ENCODE assay signal across 16 cellular contexts in the genomic region with DNA sequence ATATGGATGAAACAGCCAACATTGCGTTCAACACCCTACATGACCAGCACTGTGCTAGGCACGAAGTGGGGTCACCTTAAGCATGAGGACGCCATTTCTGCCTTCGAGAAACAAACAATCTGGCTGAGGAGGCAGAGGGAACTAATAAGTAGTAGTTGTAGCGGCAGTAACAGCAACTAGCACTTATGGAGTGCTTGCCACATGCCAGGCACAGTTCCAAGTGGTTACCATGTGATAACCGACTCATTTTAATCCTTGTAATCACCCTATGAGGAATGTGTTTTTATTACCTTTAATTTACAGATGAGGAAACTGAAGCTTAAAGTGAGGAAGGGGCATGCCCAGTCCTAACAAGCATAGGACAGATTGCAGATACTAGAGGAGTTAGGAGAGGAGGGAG. TPM values are rescaled to one million over a fixed set of nuclear protein-coding genes. Genes with fewer than 3 reads are reported as not detected.
DNase-seq lines count a peak whose midpoint lies in the region; FAIRE-seq and TF ChIP-seq lines count a peak whose summit lies in the region.
"Had no signal": no experiment of that assay in that cellular context is flagged by ENCODE, and none has a peak within 500 bp of the region (broad histone marks: within the 10 kb centered on the region; RNA-seq: fewer than 3 reads in every experiment).

No MANE protein-coding gene starts in this region.

- no peak overlapping the region for H2BK15ac ChIP-seq in H1 (ENCODE audit: low read length)

- WGBS in H1 (ENCODE audit: extremely low coverage in 1 of 2, insufficient coverage in 1 of 2, insufficient read length in 1 of 2, insufficient replicate concordance in 2 of 2, low coverage in 1 of 2, low lambda C conversion rate in 2 of 2, missing lambda C conversion rate in 1 of 2), 2 experiments, result 89% methylated on average over 6 of the region's 6 CpGs; no CpG with 5 or more reads in 1 of the 2 experiments

- H3K23me2 ChIP-seq in H1 (ENCODE audit: low read depth, low read length), result no peaks in the 10 kb centered on the region

- no peaks in the 10 kb centered on the region for H3K79me1 ChIP-seq in H1 (ENCODE audit: low read depth, low read length)

- POLR2A ChIA-PET in H1 (lab: Charles Lee; ENCODE audit: partially characterized antibody) (no interaction called here), RWPE1 (lab: Yijun Ruan, JAX; ENCODE audit: low non-redundant PET) (no interaction called here)

- H4K5ac ChIP-seq in H1 (ENCODE audit: insufficient read length, low read depth, low read length), result no peak overlapping the region

- no peaks in the 10 kb centered on the region for H3K4me1 ChIP-seq in H1 (replicated peaks in 1 of 4; ENCODE audit: control insufficient read depth in 3 of 4, insufficient read depth in 4 of 4, low read length in 3 of 4)

- no peaks in the 10 kb centered on the region for H3K27me3 ChIP-seq in H1 (replicated peaks in 1 of 4; ENCODE audit: control insufficient read depth in 3 of 4, extremely low read depth in 1 of 4, insufficient read depth in 3 of 4, low read length in 3 of 4)
- H3K27me3 ChIP-seq: suprapubic skin had no signal

- H3K4me2 ChIP-seq in H1 (ENCODE audit: insufficient read depth in 1 of 2, low read depth in 2 of 2, low read length in 2 of 2), result no peak overlapping the region

- peak overlapping the region; percentile 80; the same call in 1 of the 2 replicates for H2BK12ac ChIP-seq in H1 (ENCODE audit: low read depth, low read length)

- no peaks in the 10 kb centered on the region for H3K36me3 ChIP-seq in H1 (ENCODE audit: control insufficient read depth in 2 of 4, insufficient read depth in 4 of 4, low read length in 3 of 4)
- H3K36me3 ChIP-seq: left ventricle myocardium inferior, suprapubic skin had no signal

- no peak overlapping the region for H3K56ac ChIP-seq in H1 (replicated peaks; ENCODE audit: insufficient read length, low read depth, low read length)

- no peak overlapping the region for H3K9ac ChIP-seq in H1 (replicated peaks in 1 of 4; ENCODE audit: extremely low read depth in 1 of 4, low read depth in 3 of 4, low read length in 3 of 4)

- no peaks in the 10 kb centered on the region for H3K79me2 ChIP-seq in H1 (ENCODE audit: control insufficient read depth in 1 of 2, insufficient read depth in 2 of 2, low read length in 2 of 2)

- H2AFZ ChIP-seq in H1 (ENCODE audit: low read length), result no peak overlapping the region

- CTCF ChIA-PET in H1 (lab: Charles Lee; ENCODE audit: partially characterized antibody), result interaction anchor here (0.7 to 1.0 kb wide), 2 partner anchors 14 to 85 kb away, joined by 3 to 4 read pairs; no protein-coding TSS in a partner anchor
- CTCF ChIA-PET in RWPE1 (lab: Yijun Ruan, JAX), result interaction anchor here (1.0 kb wide), 1 partner anchor 9 kb away, joined by 3 read pairs; no protein-coding TSS in a partner anchor

- H3K23ac ChIP-seq in H1 (ENCODE audit: insufficient read length), result no peak overlapping the region

- no peak overlapping the region for H4K8ac ChIP-seq in H1 (ENCODE audit: extremely low read depth, insufficient read depth, low read length)

- FAIRE-seq in H1 (lab: Jason Lieb, UNC), result no peak

- H3K4ac ChIP-seq in H1 (replicated peaks; ENCODE audit: insufficient read length, low read depth, low read length), result no peak overlapping the region

- H3K14ac ChIP-seq in H1 (ENCODE audit: insufficient read length), result no peak overlapping the region

- H3K4me3 ChIP-seq in H1 (ENCODE audit: extremely low read depth in 1 of 4, insufficient read depth in 2 of 4, low read depth in 3 of 4, low read length in 4 of 4) (no peak overlapping the region), retinal pigment epithelial cell (ENCODE audit: low read length) (no peak overlapping the region)
- H3K4me3 ChIP-seq: left ventricle myocardium inferior, suprapubic skin had no signal

- TF ChIP-seq EP300 in H1 (IDR thresholded peaks at IDR 0.05; ENCODE audit: borderline replicate concordance in 1 of 2, low read depth in 2 of 2, low read length in 2 of 2), result no peak

- TF ChIP-seq RAD21 in H1 (IDR thresholded peaks at IDR 0.05 in 1 of 2, conservative IDR thresholded peaks at IDR 0.05 in 1 of 2; ENCODE audit: low read depth in 2 of 2, low read length in 2 of 2), result no peak

- H3K9me3 ChIP-seq in H1 (ENCODE audit: insufficient read depth in 2 of 2, low read depth in 1 of 2, low read length in 1 of 2), result no peaks in the 10 kb centered on the region
- H3K9me3 ChIP-seq: left ventricle myocardium inferior, suprapubic skin had no signal

- TF ChIP-seq POLR2A in H1 (IDR thresholded peaks at IDR 0.05; ENCODE audit: control extremely low read depth in 1 of 2, low read depth in 2 of 2, low read length in 2 of 2), result no peak

- no peak overlapping the region; the same call in 1 of the 2 replicates for H2AK5ac ChIP-seq in H1 (ENCODE audit: low read depth, low read length)

- H2BK120ac ChIP-seq in H1 (replicated peaks; ENCODE audit: low read depth, low read length), result no peak overlapping the region

- DNase-seq in NCI-H2196 (lab: John Stamatoyannopoulos, UW; ENCODE audit: unreplicated experiment) (peak; percentile 24), NCI-H2196 treated with DMSO at 0.1 percent for 48 hours (lab: John Stamatoyannopoulos, UW; ENCODE audit: unreplicated experiment) (no peak), NCI-H2107 treated with DMSO at 0.1 percent for 48 hours (lab: John Stamatoyannopoulos, UW; ENCODE audit: unreplicated experiment) (peak; percentile 78), H1 (ENCODE audit: low read depth in 1 of 2, low spot score in 2 of 2) (no peak), retinal pigment epithelial cell (ENCODE audit: low read depth) (peak; percentile 46), cortex of kidney (lab: John Stamatoyannopoulos, UW) (no peak), RWPE1 (ENCODE audit: low spot score) (no peak), GM20000 (ENCODE audit: low spot score) (no peak)
- DNase-seq: dermis blood vessel endothelial cell, left ventricle myocardium inferior, NCI-H1930 had no signal

- H2BK5ac ChIP-seq in H1 (ENCODE audit: low read depth, low read length), result no peak overlapping the region

- H3K27ac ChIP-seq in H1 (ENCODE audit: low read depth, low read length), result no peak overlapping the region
- H3K27ac ChIP-seq in RWPE1, result no peak overlapping the region
- H3K27ac ChIP-seq: C4-2B, HL-60, suprapubic skin had no signal

- H4K20me1 ChIP-seq in H1 (replicated peaks in 1 of 2; ENCODE audit: control insufficient read depth in 1 of 2, insufficient read depth in 2 of 2, low read length in 2 of 2), result no peaks in the 10 kb centered on the region

- no peak for TF ChIP-seq CTCF in H1 (IDR thresholded peaks at IDR 0.05; ENCODE audit: control extremely low read depth in 1 of 3, insufficient read depth in 1 of 3, low read depth in 1 of 3, low read length in 3 of 3)
- no peak for TF ChIP-seq CTCF in retinal pigment epithelial cell (conservative IDR thresholded peaks at IDR 0.05; ENCODE audit: low read depth, low read length)
- TF ChIP-seq CTCF in RWPE1 (conservative IDR thresholded peaks at IDR 0.05; ENCODE audit: low read depth), result no peak
- TF ChIP-seq CTCF in GM20000 (IDR thresholded peaks at IDR 0.05; ENCODE audit: extremely low read depth, missing control alignments), result no peak

- no peak overlapping the region for H4K91ac ChIP-seq in H1 (replicated peaks; ENCODE audit: insufficient read length, low read length)

- H2BK20ac ChIP-seq in H1 (ENCODE audit: low read length), result no peak overlapping the region

- no peak overlapping the region for H3K18ac ChIP-seq in H1 (ENCODE audit: extremely low read depth, low read length)

TF ChIP-seq in H1, 55 proteins besides CTCF, POLR2A, EP300 and RAD21:
- TF ChIP-seq ASH2L (IDR thresholded peaks at IDR 0.05; ENCODE audit: low read length) (no peak), CBX5 (IDR thresholded peaks at IDR 0.05; ENCODE audit: low read depth, low read length) (no peak), BRCA1 (IDR thresholded peaks at IDR 0.05; ENCODE audit: low read depth, low read length) (no peak), SUZ12 (IDR thresholded peaks at IDR 0.05; ENCODE audit: low read length) (no peak)
TF ChIP-seq in H1: peak in this region for 0.

RNA-seq across cellular contexts. Expression of a gene that starts 33.7 kb away (rescaled TPM):
- 0.48 and 0.61 TPM in 2 replicates for total RNA-seq in H1 (2021; fragmentation: NEBNext Ultra II Directional; extraction: Animal tissue kit (Norgen Biotek cat#: 25700))
- polyA plus RNA-seq in H1 (2011; rRNA removed), result 0.14 and 0.22 TPM in 2 replicates
- polyA plus RNA-seq in H1 (2011; cell fraction: cytosol; rRNA removed), result 0.10 TPM
- 0.43 TPM for polyA plus RNA-seq in H1 (2011; cell fraction: nucleus; rRNA removed)
- polyA plus RNA-seq in H1 (2012, experiment 1 of 2), result 0.11 to 0.16 TPM (median 0.14 TPM) in 4 replicates
- polyA plus RNA-seq in H1 (2012, experiment 2 of 2), result not detected
- polyA plus RNA-seq in H1 (2013, experiment 1 of 2), result 0.22 TPM
- 0.20 TPM for polyA plus RNA-seq in H1 (2013, experiment 2 of 2)
- 0.44 and 0.69 TPM in 2 replicates for polyA minus RNA-seq in H1 (2011; rRNA and poly(A)+ RNA removed)
- polyA minus RNA-seq in H1 (2011; cell fraction: cytosol; rRNA and poly(A)+ RNA removed), result 0.15 TPM
- 0.50 TPM for polyA minus RNA-seq in H1 (2011; cell fraction: nucleus; rRNA and poly(A)+ RNA removed)
- total RNA-seq: activated T-helper 1 cell treated with anti-CD3 and anti-CD28 coated beads, Interleukin-12 subunit alpha, Interleukin-12 subunit beta, Interleukin-2, Interleukin-4 antibody, amounts not matched to agents 30 ng/mL and 10 ng/mL and 1 ng/mL, durations not matched to agents 14 hours and 24 hours and 36 hours; epithelial cell of proximal tubule had no signal

Comparison
In these comparisons a context has a peak if more than half of its experiments do, and no peak if none do; other contexts are left out.
1. DNase-seq: peak in NCI-H2196 (single experiment), NCI-H2107 treated with DMSO at 0.1 percent for 48 hours (single experiment) and retinal pigment epithelial cell (single experiment); none in NCI-H2196 treated with DMSO at 0.1 percent for 48 hours (single experiment), H1 (0 of 2), cortex of kidney (single experiment), RWPE1 (single experiment) and GM20000 (single experiment).